ENCODE assay signal across 8 cellular contexts in the genomic region with DNA sequence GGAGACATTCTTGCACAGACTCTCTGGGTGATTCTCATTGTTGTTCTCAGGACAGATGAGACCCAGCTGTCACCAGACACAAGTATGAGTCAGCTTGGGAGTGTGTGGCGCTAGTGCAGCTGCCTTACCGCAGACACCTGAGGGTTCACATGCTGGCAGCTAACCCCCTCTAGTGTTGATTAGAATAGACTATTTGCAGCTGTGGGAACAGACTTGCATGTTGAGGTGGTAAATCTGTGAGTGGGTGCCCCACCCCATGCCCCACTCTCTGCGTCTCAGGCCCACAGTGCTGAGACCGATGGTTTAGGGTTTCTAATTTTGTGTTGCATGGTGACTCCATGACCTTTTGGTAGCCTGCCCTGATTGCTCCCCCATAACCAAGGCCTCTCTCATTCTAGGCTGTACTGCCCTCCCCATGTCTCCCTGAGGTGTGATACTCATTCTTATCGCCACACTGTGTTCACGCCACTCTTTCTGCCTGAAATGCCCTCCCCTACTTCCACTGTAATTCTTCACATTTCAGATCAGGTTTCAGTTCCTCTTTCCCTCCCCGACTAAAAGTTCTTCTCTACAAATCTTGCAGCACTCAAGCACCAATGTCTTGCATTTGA.
DNase-seq lines count a peak whose midpoint lies in the region; ATAC-seq and TF ChIP-seq lines count a peak whose summit lies in the region.

No MANE protein-coding gene starts in this region.

- H3K4me1 ChIP-seq in Panc1 (ENCODE audit: control insufficient read depth, insufficient read depth, low read length) = no peaks in the 10 kb centered on the region

- H3K27ac ChIP-seq in Panc1 (ENCODE audit: low read length) = no peak overlapping the region

- POLR2A ChIA-PET in Panc1 (lab: Charles Lee) = no interaction called here

- no peaks in the 10 kb centered on the region for H3K36me3 ChIP-seq in Panc1 (ENCODE audit: control insufficient read depth, insufficient read depth, low read length)

- no TSS peak for BruUV-seq in Panc1 (replicated peaks; lab: Mats Ljungman, UMichigan)

- DNase-seq in NCI-H748 (lab: John Stamatoyannopoulos, UW; ENCODE audit: unreplicated experiment) (peak; percentile 62), NCI-H748 treated with DMSO at 0.1 percent for 48 hours (lab: John Stamatoyannopoulos, UW) (no peak), HT-29 (ENCODE audit: low spot score) (peak; percentile 83), Panc1 (ENCODE audit: low read depth, low spot score) (peak; percentile 10), hepatic stellate cell (ENCODE audit: low spot score) (peak; percentile 49), T1000 (lab: John Stamatoyannopoulos, UW) (no peak)
- DNase-seq in activated CD8-positive, alpha-beta memory T cell treated with anti-CD3 and anti-CD28 coated beads, Interleukin-2, amount 50 U/mL, for 48 hours = no peak

- in situ Hi-C loops in Panc1 (cut with HindIII; ENCODE audit: low pct_unique_long_range_greater_than_20kb, low sequenced_read_pairs) = no loop called here

- CTCF ChIA-PET in Panc1 (lab: Charles Lee) = no interaction called here

- intact Hi-C loops in Panc1 (cut with micrococcal nuclease; ENCODE audit: unreplicated experiment) = no loop called here

- no peaks in the 10 kb centered on the region for H3K9me3 ChIP-seq in Panc1 (ENCODE audit: control insufficient read depth, insufficient read depth, low read depth, low read length)

- no peak overlapping the region for H3K4me3 ChIP-seq in Panc1 (ENCODE audit: low read depth in 2 of 2, low read length in 2 of 2)

- no peaks in the 10 kb centered on the region for H3K27me3 ChIP-seq in Panc1 (ENCODE audit: control insufficient read depth, insufficient read depth, low read length)

- ATAC-seq in GM21723 (IDR thresholded peaks at IDR 0.05; ENCODE audit: unreplicated experiment) (peak; percentile 94), Panc1 (peak; percentile 82)

- peak; percentile 33 for TF ChIP-seq CTCF in Panc1 (IDR thresholded peaks at IDR 0.05)

Comparison
In these comparisons a context has a peak if more than half of its experiments do, and no peak if none do; other contexts are left out.
1. DNase-seq: peak in NCI-H748 (single experiment), HT-29 (single experiment), Panc1 (single experiment) and hepatic stellate cell (single experiment); none in NCI-H748 treated with DMSO at 0.1 percent for 48 hours (single experiment), activated CD8-positive, alpha-beta memory T cell treated with anti-CD3 and anti-CD28 coated beads, Interleukin-2, amount 50 U/mL, for 48 hours (single experiment) and T1000 (single experiment).